21 cellular contexts compared by ENCODE assay signal in the genomic region with DNA sequence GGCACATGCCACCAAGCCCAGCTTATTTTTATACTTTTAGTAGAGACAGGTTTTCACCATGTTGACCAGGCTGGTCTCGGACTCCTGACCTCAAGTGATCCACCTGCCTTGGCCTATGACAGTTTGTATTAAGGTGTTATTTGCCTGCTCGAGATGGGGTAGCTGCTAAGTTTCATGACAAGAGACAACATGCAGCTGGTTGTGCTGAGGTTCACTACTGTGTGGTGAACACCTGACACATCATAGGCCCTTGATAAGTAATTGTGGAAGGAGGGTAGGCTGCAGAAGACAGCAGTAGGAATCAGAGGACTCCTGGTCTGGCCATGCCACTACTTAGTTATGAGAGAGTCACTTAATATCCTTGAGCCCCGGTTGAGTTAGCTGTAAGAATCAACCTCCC. TPM values are rescaled to one million over a fixed set of nuclear protein-coding genes. Genes with fewer than 3 reads are reported as not detected.
DNase-seq lines count a peak whose midpoint lies in the region; ATAC-seq and TF ChIP-seq lines count a peak whose summit lies in the region.
"Had no signal": no experiment of that assay in that cellular context is flagged by ENCODE, and none has a peak within 500 bp of the region (broad histone marks: within the 10 kb centered on the region; RNA-seq: fewer than 3 reads in every experiment).

No MANE protein-coding gene starts in this region.

- intact Hi-C loops in posterior vena cava (cut with DNase I) (no loop called here), Right ventricle myocardium superior (cut with DNase I) (no loop called here)

- H3K4me3 Mint-ChIP-seq in WTC11 = no peak overlapping the region
- H3K4me3 Mint-ChIP-seq: activated naive CD8-positive, alpha-beta T cell treated with anti-CD3 and anti-CD28 coated beads, Interleukin-2, amount 50 U/mL, for 24 hours; brain; CD14-positive monocyte; effector memory CD8-positive, alpha-beta T cell; naive thymus-derived CD8-positive, alpha-beta T cell had no signal

- CTCF ChIA-PET in WTC11 (lab: Charles Lee) = interaction anchor here (1.1 kb wide), 1 partner anchor 49 kb away, joined by 3 read pairs; no protein-coding TSS in a partner anchor

- POLR2A ChIA-PET in WTC11 (lab: Charles Lee) = no interaction called here

- H3K9me3 Mint-ChIP-seq in WTC11 = no peaks in the 10 kb centered on the region
- H3K9me3 Mint-ChIP-seq: activated naive CD8-positive, alpha-beta T cell treated with anti-CD3 and anti-CD28 coated beads, Interleukin-2, amount 50 U/mL, for 24 hours; naive thymus-derived CD8-positive, alpha-beta T cell had no signal

- H3K27ac Mint-ChIP-seq in WTC11 = 0 out of 2 replicates have a peak overlapping the region, but pooled peaks have one; percentile 46
- H3K27ac Mint-ChIP-seq: activated naive CD8-positive, alpha-beta T cell treated with anti-CD3 and anti-CD28 coated beads, Interleukin-2, amount 50 U/mL, for 24 hours; CD14-positive monocyte; effector memory CD8-positive, alpha-beta T cell; naive thymus-derived CD8-positive, alpha-beta T cell had no signal

- DNase-seq in WTC11 (ENCODE audit: low spot score) (no peak), posterior vena cava (ENCODE audit: low spot score) (no peak), left lobe of liver (ENCODE audit: low spot score) (no peak), Right ventricle myocardium superior (no peak)
- no peak for DNase-seq in stimulated activated naive CD4-positive, alpha-beta T cell treated with Interleukin-2 at 50 U/mL for 16 hours (lab: John Stamatoyannopoulos, UW)
- DNase-seq: activated CD4-positive, alpha-beta T cell treated with anti-CD3 and anti-CD28 coated beads, Interleukin-2, amount 50 U/mL, for 4 hours; activated effector memory CD4-positive, alpha-beta T cell treated with anti-CD3 and anti-CD28 coated beads, Interleukin-2, amount 50 U/mL, for 16 hours; activated naive CD8-positive, alpha-beta T cell treated with anti-CD3 and anti-CD28 coated beads, Interleukin-2, amount 50 U/mL, for 24 hours; effector memory CD8-positive, alpha-beta T cell; kidney glomerular epithelial cell; mesendoderm; naive thymus-derived CD8-positive, alpha-beta T cell; NCI-H1105 treated with DMSO at 0.1 percent for 48 hours; sigmoid colon; WERI-Rb-1 had no signal

- no peaks in the 10 kb centered on the region for H3K27me3 Mint-ChIP-seq in WTC11 (ENCODE audit: low read depth)
- H3K27me3 Mint-ChIP-seq: brain had no signal

- peaks cover 13% of the 10 kb centered on the region for H3K36me3 Mint-ChIP-seq in WTC11
- H3K36me3 Mint-ChIP-seq: naive thymus-derived CD8-positive, alpha-beta T cell had no signal

- no peak for TF ChIP-seq CTCF in WTC11 (IDR thresholded peaks at IDR 0.05)

- ATAC-seq in GM18867 (IDR thresholded peaks at IDR 0.05; ENCODE audit: unreplicated experiment) (peak; percentile 37), GM21717 (IDR thresholded peaks at IDR 0.05; ENCODE audit: unreplicated experiment) (peak; percentile 8), HG02938 (IDR thresholded peaks at IDR 0.05; ENCODE audit: unreplicated experiment) (peak; percentile 5), WTC11 (no peak), left lobe of liver (no peak), Right ventricle myocardium superior (ENCODE audit: poor library complexity) (no peak)
- ATAC-seq: activated naive CD8-positive, alpha-beta T cell treated with anti-CD3 and anti-CD28 coated beads, Interleukin-2, amount 50 U/mL, for 24 hours; effector memory CD8-positive, alpha-beta T cell; naive thymus-derived CD8-positive, alpha-beta T cell had no signal

- H3K4me1 Mint-ChIP-seq in WTC11 = peaks cover 15% of the 10 kb centered on the region
- H3K4me1 Mint-ChIP-seq: activated naive CD8-positive, alpha-beta T cell treated with anti-CD3 and anti-CD28 coated beads, Interleukin-2, amount 50 U/mL, for 24 hours; CD14-positive monocyte; naive thymus-derived CD8-positive, alpha-beta T cell had no signal

TF ChIP-seq in WTC11, 78 proteins besides CTCF, POLR2A, EP300 and RAD21:
- TF ChIP-seq, protein P1, sequence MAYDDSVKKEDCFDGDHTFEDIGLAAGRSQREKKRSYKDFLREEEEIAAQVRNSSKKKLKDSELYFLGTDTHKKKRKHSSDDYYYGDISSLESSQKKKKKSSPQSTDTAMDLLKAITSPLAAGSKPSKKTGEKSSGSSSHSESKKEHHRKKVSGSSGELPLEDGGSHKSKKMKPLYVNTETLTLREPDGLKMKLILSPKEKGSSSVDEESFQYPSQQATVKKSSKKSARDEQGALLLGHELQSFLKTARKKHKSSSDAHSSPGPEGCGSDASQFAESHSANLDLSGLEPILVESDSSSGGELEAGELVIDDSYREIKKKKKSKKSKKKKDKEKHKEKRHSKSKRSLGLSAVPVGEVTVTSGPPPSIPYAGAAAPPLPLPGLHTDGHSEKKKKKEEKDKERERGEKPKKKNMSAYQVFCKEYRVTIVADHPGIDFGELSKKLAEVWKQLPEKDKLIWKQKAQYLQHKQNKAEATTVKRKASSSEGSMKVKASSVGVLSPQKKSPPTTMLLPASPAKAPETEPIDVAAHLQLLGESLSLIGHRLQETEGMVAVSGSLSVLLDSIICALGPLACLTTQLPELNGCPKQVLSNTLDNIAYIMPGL (CRISPR knock-in tag; IDR thresholded peaks at IDR 0.05) = no peak
- TF ChIP-seq GRHL2 (CRISPR knock-in tag; IDR thresholded peaks at IDR 0.05; ENCODE audit: insufficient replicate concordance, severe bottlenecking) = no peak
- no peak for TF ChIP-seq JUN (CRISPR knock-in tag; IDR thresholded peaks at IDR 0.05)
- TF ChIP-seq RORB (CRISPR knock-in tag; IDR thresholded peaks at IDR 0.05) = no peak

RNA-seq across cellular contexts. Expression of a gene that starts 46.2 kb away (rescaled TPM):
- total RNA-seq in WTC11 (2021) = 28.2 to 31.0 TPM (median 28.8 TPM) in 3 replicates
- 100 to 1,000 TPM; 141 to 173 TPM for total RNA-seq in posterior vena cava
- 53.9 TPM for total RNA-seq in left lobe of liver
- total RNA-seq in Right ventricle myocardium superior = 117 TPM
- total RNA-seq: naive thymus-derived CD8-positive, alpha-beta T cell; T-helper 2 cell treated with Interferon-gamma antibody and Interleukin-4, amounts not matched to agents 100 ng/mL and 5 ng/mL, for 36 hours had no signal

Comparison
In these comparisons a context has a peak if more than half of its experiments do, and no peak if none do; other contexts are left out.
1. ATAC-seq: peak in GM18867 (single experiment), GM21717 (single experiment) and HG02938 (single experiment); none in WTC11 (single experiment), left lobe of liver (single experiment) and Right ventricle myocardium superior (single experiment).